ENCODE assay signal across 14 cellular contexts in genomic region chr12:62379026-62379722, GRCh38.
DNase-seq lines count a peak whose midpoint lies in the region; ATAC-seq, FAIRE-seq and TF ChIP-seq lines count a peak whose summit lies in the region.
"Had no signal": no experiment of that assay in that cellular context is flagged by ENCODE, and none has a peak within 500 bp of the region (broad histone marks: within the 10 kb centered on the region; RNA-seq: fewer than 3 reads in every experiment).

No MANE protein-coding gene starts in this region.

- no peak for DNase-seq in CD8-positive, alpha-beta memory T cell
- DNase-seq in HTR-8/SVneo (ENCODE audit: insufficient read length, low spot score) (peak; percentile 3), cardiac fibroblast (ENCODE audit: low read depth in 2 of 2) (peak; percentile 7), neural crest cell (ENCODE audit: low read depth, low spot score) (no peak), NCI-H1694 treated with DMSO at 0.1 percent for 48 hours (lab: John Stamatoyannopoulos, UW) (no peak)
- DNase-seq: cortex of kidney, erythroblast, GDM1, NCI-H187, NCI-H510A treated with DMSO at 0.1 percent for 48 hours had no signal

- H3K4me3 Mint-ChIP-seq in CD8-positive, alpha-beta memory T cell: no peak overlapping the region
- H3K4me3 Mint-ChIP-seq in neural crest cell: no peak overlapping the region

- peak overlapping the region; percentile 0 to 95 (median 30) for H3K27ac Mint-ChIP-seq in CD8-positive, alpha-beta memory T cell
- peak overlapping the region; percentile 69 for H3K27ac Mint-ChIP-seq in neural crest cell (ENCODE audit: unreplicated experiment)

- no peak overlapping the region for H3K4me3 ChIP-seq in CD8-positive, alpha-beta memory T cell (ENCODE audit: low read length)
- no peak overlapping the region for H3K4me3 ChIP-seq in cardiac fibroblast (replicated peaks in 1 of 2; ENCODE audit: low read depth in 2 of 2, low read length in 2 of 2)
- H3K4me3 ChIP-seq: hepatocyte, SK-N-MC had no signal

- H3K27me3 ChIP-seq in CD8-positive, alpha-beta memory T cell (ENCODE audit: insufficient read depth, low read length, poor library complexity, severe bottlenecking): no peaks in the 10 kb centered on the region
- H3K27me3 ChIP-seq: hepatocyte had no signal

- peaks cover 5% of the 10 kb centered on the region for H3K36me3 ChIP-seq in CD8-positive, alpha-beta memory T cell (ENCODE audit: insufficient read depth, low read length)

- H3K27ac ChIP-seq in CD8-positive, alpha-beta memory T cell (ENCODE audit: low read depth, low read length): no peak overlapping the region
- H3K27ac ChIP-seq: hepatocyte, SK-N-MC had no signal

- TF ChIP-seq CTCF in cardiac fibroblast (IDR thresholded peaks at IDR 0.05; ENCODE audit: low read depth, low read length) (no peak), neural crest cell (conservative IDR thresholded peaks at IDR 0.05) (no peak)

- FAIRE-seq in HTR-8/SVneo (lab: Jason Lieb, UNC): no peak

- no peaks in the 10 kb centered on the region for H3K27me3 Mint-ChIP-seq in CD8-positive, alpha-beta memory T cell
- H3K27me3 Mint-ChIP-seq in neural crest cell (ENCODE audit: low read depth): no peaks in the 10 kb centered on the region

- H3K36me3 Mint-ChIP-seq in CD8-positive, alpha-beta memory T cell: peaks cover 7 to 40% (median 7%) of the 10 kb centered on the region in 3 donors
- H3K36me3 Mint-ChIP-seq in neural crest cell (ENCODE audit: low read depth): no peaks in the 10 kb centered on the region

- POLR2A ChIA-PET in CD8-positive, alpha-beta memory T cell (lab: Charles Lee): interaction anchor here (0.5 to 0.6 kb wide), 2 partner anchors 104 to 1762 kb away, joined by 3 to 5 read pairs; no protein-coding TSS in a partner anchor

- ATAC-seq in HG02588 (IDR thresholded peaks at IDR 0.05; ENCODE audit: unreplicated experiment) (no peak), GM19328 (IDR thresholded peaks at IDR 0.05; ENCODE audit: unreplicated experiment) (no peak)

- CTCF ChIA-PET in CD8-positive, alpha-beta memory T cell (lab: Charles Lee): interaction anchor here (0.6 kb wide), 1 partner anchor 15 kb away, joined by 3 read pairs; no protein-coding TSS in a partner anchor

- H3K4me1 ChIP-seq in CD8-positive, alpha-beta memory T cell (ENCODE audit: insufficient read depth, low read length): no peaks in the 10 kb centered on the region

- no peaks in the 10 kb centered on the region for H3K9me3 ChIP-seq in CD8-positive, alpha-beta memory T cell (ENCODE audit: low read length)

- H3K4me1 Mint-ChIP-seq in CD8-positive, alpha-beta memory T cell: peaks cover 30 to 55% (median 40%) of the 10 kb centered on the region in 3 donors
- no peaks in the 10 kb centered on the region for H3K4me1 Mint-ChIP-seq in neural crest cell

- no peaks in the 10 kb centered on the region for H3K9me3 Mint-ChIP-seq in CD8-positive, alpha-beta memory T cell
- no peaks in the 10 kb centered on the region for H3K9me3 Mint-ChIP-seq in neural crest cell

Comparison
In these comparisons a context has a peak if more than half of its experiments do, and no peak if none do; other contexts are left out.
1. DNase-seq: peak in HTR-8/SVneo (single experiment) and cardiac fibroblast (2 of 2); none in CD8-positive, alpha-beta memory T cell (0 of 5), neural crest cell (single experiment) and NCI-H1694 treated with DMSO at 0.1 percent for 48 hours (single experiment).